Comparison of ENCODE assay signal across 1 cellular context in the genomic region with DNA sequence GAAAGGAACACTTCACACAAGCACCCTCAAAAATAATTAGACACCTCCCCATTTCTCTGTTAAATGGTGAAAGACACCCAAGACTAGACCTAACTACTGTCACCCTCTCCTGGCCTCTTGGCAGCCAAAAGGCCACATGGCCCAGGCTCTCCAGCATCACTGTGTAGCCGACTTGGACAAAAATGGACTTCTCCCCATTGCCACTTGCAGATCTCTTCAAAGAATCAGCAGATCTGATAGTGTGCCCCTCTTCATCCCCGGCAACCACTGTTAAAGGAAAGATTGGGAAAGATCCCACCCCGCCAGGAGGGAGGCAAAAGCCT.
TF ChIP-seq lines count a peak whose summit lies in the region.

No MANE protein-coding gene starts in this region.

TF ChIP-seq in GM23338, 12 proteins besides CTCF, POLR2A, EP300 and RAD21 (continued from another document):
- TF ChIP-seq, protein P1, sequence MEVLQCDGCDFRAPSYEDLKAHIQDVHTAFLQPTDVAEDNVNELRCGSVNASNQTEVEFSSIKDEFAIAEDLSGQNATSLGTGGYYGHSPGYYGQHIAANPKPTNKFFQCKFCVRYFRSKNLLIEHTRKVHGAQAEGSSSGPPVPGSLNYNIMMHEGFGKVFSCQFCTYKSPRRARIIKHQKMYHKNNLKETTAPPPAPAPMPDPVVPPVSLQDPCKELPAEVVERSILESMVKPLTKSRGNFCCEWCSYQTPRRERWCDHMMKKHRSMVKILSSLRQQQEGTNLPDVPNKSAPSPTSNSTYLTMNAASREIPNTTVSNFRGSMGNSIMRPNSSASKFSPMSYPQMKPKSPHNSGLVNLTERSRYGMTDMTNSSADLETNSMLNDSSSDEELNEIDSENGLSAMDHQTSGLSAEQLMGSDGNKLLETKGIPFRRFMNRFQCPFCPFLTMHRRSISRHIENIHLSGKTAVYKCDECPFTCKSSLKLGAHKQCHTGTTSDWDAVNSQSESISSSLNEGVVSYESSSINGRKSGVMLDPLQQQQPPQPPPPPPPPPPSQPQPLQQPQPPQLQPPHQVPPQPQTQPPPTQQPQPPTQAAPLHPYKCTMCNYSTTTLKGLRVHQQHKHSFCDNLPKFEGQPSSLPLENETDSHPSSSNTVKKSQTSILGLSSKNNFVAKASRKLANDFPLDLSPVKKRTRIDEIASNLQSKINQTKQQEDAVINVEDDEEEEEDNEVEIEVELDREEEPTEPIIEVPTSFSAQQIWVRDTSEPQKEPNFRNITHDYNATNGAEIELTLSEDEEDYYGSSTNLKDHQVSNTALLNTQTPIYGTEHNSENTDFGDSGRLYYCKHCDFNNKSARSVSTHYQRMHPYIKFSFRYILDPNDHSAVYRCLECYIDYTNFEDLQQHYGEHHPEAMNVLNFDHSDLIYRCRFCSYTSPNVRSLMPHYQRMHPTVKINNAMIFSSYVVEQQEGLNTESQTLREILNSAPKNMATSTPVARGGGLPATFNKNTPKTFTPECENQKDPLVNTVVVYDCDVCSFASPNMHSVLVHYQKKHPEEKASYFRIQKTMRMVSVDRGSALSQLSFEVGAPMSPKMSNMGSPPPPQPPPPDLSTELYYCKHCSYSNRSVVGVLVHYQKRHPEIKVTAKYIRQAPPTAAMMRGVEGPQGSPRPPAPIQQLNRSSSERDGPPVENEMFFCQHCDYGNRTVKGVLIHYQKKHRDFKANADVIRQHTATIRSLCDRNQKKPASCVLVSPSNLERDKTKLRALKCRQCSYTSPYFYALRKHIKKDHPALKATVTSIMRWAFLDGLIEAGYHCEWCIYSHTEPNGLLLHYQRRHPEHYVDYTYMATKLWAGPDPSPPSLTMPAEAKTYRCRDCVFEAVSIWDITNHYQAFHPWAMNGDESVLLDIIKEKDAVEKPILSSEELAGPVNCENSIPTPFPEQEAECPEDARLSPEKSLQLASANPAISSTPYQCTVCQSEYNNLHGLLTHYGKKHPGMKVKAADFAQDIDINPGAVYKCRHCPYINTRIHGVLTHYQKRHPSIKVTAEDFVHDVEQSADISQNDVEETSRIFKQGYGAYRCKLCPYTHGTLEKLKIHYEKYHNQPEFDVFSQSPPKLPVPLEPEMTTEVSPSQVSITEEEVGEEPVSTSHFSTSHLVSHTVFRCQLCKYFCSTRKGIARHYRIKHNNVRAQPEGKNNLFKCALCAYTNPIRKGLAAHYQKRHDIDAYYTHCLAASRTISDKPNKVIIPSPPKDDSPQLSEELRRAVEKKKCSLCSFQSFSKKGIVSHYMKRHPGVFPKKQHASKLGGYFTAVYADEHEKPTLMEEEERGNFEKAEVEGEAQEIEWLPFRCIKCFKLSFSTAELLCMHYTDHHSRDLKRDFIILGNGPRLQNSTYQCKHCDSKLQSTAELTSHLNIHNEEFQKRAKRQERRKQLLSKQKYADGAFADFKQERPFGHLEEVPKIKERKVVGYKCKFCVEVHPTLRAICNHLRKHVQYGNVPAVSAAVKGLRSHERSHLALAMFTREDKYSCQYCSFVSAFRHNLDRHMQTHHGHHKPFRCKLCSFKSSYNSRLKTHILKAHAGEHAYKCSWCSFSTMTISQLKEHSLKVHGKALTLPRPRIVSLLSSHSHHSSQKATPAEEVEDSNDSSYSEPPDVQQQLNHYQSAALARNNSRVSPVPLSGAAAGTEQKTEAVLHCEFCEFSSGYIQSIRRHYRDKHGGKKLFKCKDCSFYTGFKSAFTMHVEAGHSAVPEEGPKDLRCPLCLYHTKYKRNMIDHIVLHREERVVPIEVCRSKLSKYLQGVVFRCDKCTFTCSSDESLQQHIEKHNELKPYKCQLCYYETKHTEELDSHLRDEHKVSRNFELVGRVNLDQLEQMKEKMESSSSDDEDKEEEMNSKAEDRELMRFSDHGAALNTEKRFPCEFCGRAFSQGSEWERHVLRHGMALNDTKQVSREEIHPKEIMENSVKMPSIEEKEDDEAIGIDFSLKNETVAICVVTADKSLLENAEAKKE (CRISPR knock-in tag; IDR thresholded peaks at IDR 0.05): no peak
- no peak for TF ChIP-seq EZH2 (IDR thresholded peaks at IDR 0.05; ENCODE audit: low read depth, unreplicated experiment)
- TF ChIP-seq, protein P2, sequence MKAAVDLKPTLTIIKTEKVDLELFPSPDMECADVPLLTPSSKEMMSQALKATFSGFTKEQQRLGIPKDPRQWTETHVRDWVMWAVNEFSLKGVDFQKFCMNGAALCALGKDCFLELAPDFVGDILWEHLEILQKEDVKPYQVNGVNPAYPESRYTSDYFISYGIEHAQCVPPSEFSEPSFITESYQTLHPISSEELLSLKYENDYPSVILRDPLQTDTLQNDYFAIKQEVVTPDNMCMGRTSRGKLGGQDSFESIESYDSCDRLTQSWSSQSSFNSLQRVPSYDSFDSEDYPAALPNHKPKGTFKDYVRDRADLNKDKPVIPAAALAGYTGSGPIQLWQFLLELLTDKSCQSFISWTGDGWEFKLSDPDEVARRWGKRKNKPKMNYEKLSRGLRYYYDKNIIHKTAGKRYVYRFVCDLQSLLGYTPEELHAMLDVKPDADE (IDR thresholded peaks at IDR 0.05): no peak
- no peak for TF ChIP-seq EZH2phosphoT487 (IDR thresholded peaks at IDR 0.05; ENCODE audit: unreplicated experiment)
- TF ChIP-seq ZNF114 (CRISPR knock-in tag; IDR thresholded peaks at IDR 0.05): no peak
- no peak for TF ChIP-seq CREB1 (CRISPR knock-in tag; IDR thresholded peaks at IDR 0.05; ENCODE audit: low read depth)
- TF ChIP-seq STAT1 (IDR thresholded peaks at IDR 0.05; ENCODE audit: unreplicated experiment): no peak
- TF ChIP-seq POLR2AphosphoS5 (IDR thresholded peaks at IDR 0.05; ENCODE audit: low read depth): no peak
